In genomic region chr7:100033526-100033925, GRCh38 we compare ENCODE assay signal across 1 cellular context.
TF ChIP-seq lines count a peak whose summit lies in the region.

No MANE protein-coding gene starts in this region.

TF ChIP-seq in K562, 482 proteins besides CTCF, POLR2A, EP300 and RAD21:
- no peak for TF ChIP-seq TCF7 (IDR thresholded peaks at IDR 0.05; ENCODE audit: borderline replicate concordance)
- TF ChIP-seq, protein P1, sequence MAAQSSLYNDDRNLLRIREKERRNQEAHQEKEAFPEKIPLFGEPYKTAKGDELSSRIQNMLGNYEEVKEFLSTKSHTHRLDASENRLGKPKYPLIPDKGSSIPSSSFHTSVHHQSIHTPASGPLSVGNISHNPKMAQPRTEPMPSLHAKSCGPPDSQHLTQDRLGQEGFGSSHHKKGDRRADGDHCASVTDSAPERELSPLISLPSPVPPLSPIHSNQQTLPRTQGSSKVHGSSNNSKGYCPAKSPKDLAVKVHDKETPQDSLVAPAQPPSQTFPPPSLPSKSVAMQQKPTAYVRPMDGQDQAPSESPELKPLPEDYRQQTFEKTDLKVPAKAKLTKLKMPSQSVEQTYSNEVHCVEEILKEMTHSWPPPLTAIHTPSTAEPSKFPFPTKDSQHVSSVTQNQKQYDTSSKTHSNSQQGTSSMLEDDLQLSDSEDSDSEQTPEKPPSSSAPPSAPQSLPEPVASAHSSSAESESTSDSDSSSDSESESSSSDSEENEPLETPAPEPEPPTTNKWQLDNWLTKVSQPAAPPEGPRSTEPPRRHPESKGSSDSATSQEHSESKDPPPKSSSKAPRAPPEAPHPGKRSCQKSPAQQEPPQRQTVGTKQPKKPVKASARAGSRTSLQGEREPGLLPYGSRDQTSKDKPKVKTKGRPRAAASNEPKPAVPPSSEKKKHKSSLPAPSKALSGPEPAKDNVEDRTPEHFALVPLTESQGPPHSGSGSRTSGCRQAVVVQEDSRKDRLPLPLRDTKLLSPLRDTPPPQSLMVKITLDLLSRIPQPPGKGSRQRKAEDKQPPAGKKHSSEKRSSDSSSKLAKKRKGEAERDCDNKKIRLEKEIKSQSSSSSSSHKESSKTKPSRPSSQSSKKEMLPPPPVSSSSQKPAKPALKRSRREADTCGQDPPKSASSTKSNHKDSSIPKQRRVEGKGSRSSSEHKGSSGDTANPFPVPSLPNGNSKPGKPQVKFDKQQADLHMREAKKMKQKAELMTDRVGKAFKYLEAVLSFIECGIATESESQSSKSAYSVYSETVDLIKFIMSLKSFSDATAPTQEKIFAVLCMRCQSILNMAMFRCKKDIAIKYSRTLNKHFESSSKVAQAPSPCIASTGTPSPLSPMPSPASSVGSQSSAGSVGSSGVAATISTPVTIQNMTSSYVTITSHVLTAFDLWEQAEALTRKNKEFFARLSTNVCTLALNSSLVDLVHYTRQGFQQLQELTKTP (IDR thresholded peaks at IDR 0.05; ENCODE audit: low read depth in 1 of 2, partially characterized antibody in 2 of 2), result no peak
- no peak for TF ChIP-seq ILK (tag; IDR thresholded peaks at IDR 0.05; ENCODE audit: borderline replicate concordance, low read depth)
- no peak for TF ChIP-seq DLX4 (CRISPR knock-in tag; IDR thresholded peaks at IDR 0.05)
- TF ChIP-seq GTF2E2 (tag; IDR thresholded peaks at IDR 0.05), result no peak
- no peak for TF ChIP-seq ATF4 (CRISPR knock-in tag; IDR thresholded peaks at IDR 0.05)
- TF ChIP-seq FOXJ2 (tag; IDR thresholded peaks at IDR 0.05), result no peak
- peak; percentile 93 for TF ChIP-seq ZNF75A (CRISPR knock-in tag; IDR thresholded peaks at IDR 0.05)
- TF ChIP-seq SOX6 (IDR thresholded peaks at IDR 0.05), result peak; percentile 34; the same call in 1 of the 2 replicates
